In the genomic region with DNA sequence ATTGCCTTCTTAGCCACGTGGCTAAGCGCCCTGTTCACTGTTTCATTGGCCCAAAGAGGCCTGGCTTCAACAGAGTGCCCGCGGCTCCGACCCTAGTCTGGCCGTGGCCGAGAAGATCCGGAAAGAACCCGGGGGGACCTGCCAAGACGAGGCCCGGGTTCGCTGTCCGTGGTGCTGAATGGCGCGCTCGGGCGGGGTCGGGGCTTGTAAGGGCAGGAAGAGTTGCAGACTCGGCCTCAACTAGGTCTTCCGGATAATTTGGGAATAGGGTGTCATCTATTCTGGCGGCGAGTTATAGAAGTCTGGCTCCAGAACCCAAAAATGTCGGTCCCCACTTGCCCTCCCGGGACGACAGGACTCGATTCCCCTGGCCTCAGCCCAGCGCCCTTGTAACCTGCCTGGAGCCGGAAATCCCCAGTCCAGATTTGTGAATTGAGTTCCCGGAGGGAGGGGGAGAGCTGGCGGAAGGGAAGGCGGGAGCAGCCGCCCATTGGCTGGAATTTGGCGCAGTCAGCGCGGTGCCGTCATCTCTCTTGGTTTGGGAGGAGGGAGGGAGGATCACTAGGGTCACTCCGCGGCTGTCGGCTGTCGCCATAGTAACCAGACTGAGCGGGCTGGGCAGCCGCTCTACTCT, we compare ENCODE assay signal across 9 cellular contexts. TPM values are rescaled to one million over a fixed set of nuclear protein-coding genes. Genes with fewer than 3 reads are reported as not detected.
DNase-seq lines count a peak whose midpoint lies in the region; ATAC-seq and TF ChIP-seq lines count a peak whose summit lies in the region.
"Had no signal": no experiment of that assay in that cellular context is flagged by ENCODE, and none has a peak within 500 bp of the region (broad histone marks: within the 10 kb centered on the region; RNA-seq: fewer than 3 reads in every experiment).

No MANE protein-coding gene starts in this region.

- peaks cover 0 to 8% (median 1%) of the 10 kb centered on the region in 8 donors for H3K9me3 Mint-ChIP-seq in CD4-positive, alpha-beta memory T cell
- peaks cover 0 to 9% (median 2%) of the 10 kb centered on the region in 6 donors for H3K9me3 Mint-ChIP-seq in immature natural killer cell

- peaks cover 56% of the 10 kb centered on the region in 2 donors for H3K27me3 Mint-ChIP-seq in CD4-positive, alpha-beta memory T cell
- peaks cover 23 to 33% (median 30%) of the 10 kb centered on the region in 3 donors for H3K27me3 Mint-ChIP-seq in immature natural killer cell (ENCODE audit: low read depth in 3 of 3)

- CTCF ChIA-PET in CD4-positive, alpha-beta memory T cell (lab: Charles Lee; ENCODE audit: partially characterized antibody): no interaction called here

- no peaks in the 10 kb centered on the region for H3K36me3 Mint-ChIP-seq in CD4-positive, alpha-beta memory T cell
- no peaks in the 10 kb centered on the region for H3K36me3 Mint-ChIP-seq in immature natural killer cell

- no peak overlapping the region for H3K4me3 ChIP-seq in CD4-positive, alpha-beta memory T cell (ENCODE audit: low read length in 2 of 2)
- H3K4me3 ChIP-seq in body of pancreas: no peak overlapping the region

- H3K9me3 ChIP-seq in CD4-positive, alpha-beta memory T cell (ENCODE audit: control insufficient read depth in 1 of 2, low read length in 2 of 2): no peaks in the 10 kb centered on the region
- H3K9me3 ChIP-seq in body of pancreas: no peaks in the 10 kb centered on the region

- POLR2A ChIA-PET in CD4-positive, alpha-beta memory T cell (lab: Charles Lee; ENCODE audit: partially characterized antibody): no interaction called here

- H3K27ac ChIP-seq in CD4-positive, alpha-beta memory T cell (ENCODE audit: low read depth, low read length): no peak overlapping the region
- no peak overlapping the region for H3K27ac ChIP-seq in body of pancreas

- intact Hi-C loops in CD4-positive, alpha-beta memory T cell (cut with micrococcal nuclease): no loop called here
- intact Hi-C loops in body of pancreas (cut with DNase I): no loop called here

- in situ Hi-C loops in SK-MEL-5 (cut with HindIII; ENCODE audit: low pct_unique_long_range_greater_than_20kb, low sequenced_read_pairs): no loop called here

- H3K36me3 ChIP-seq in CD4-positive, alpha-beta memory T cell (ENCODE audit: insufficient read depth, low read length): no peaks in the 10 kb centered on the region
- no peaks in the 10 kb centered on the region for H3K36me3 ChIP-seq in body of pancreas (replicated peaks in 1 of 2; ENCODE audit: insufficient read depth in 1 of 2, low read depth in 2 of 2)

- 2 to 3% methylated on average over 24 to 42 of the region's 42 CpGs for WGBS in body of pancreas, 2 donors

- ATAC-seq in body of pancreas: peak; percentile 60
- no peak for ATAC-seq in GM21786 (IDR thresholded peaks at IDR 0.05; ENCODE audit: unreplicated experiment)
- no peak for ATAC-seq in HG02981 (IDR thresholded peaks at IDR 0.05; ENCODE audit: unreplicated experiment)

- peaks cover 47% of the 10 kb centered on the region for H3K27me3 ChIP-seq in CD4-positive, alpha-beta memory T cell (ENCODE audit: insufficient read depth, low read length)
- peaks cover 0 to 48% of the 10 kb centered on the region in 2 donors for H3K27me3 ChIP-seq in body of pancreas

- H3K27ac Mint-ChIP-seq in CD4-positive, alpha-beta memory T cell: peak overlapping the region in 1 of 7 donors; percentile 27
- no peak overlapping the region for H3K27ac Mint-ChIP-seq in immature natural killer cell

- H3K4me1 Mint-ChIP-seq in CD4-positive, alpha-beta memory T cell: peaks cover 8 to 31% (median 17%) of the 10 kb centered on the region in 4 donors
- H3K4me1 Mint-ChIP-seq in immature natural killer cell: peaks cover 5 to 19% of the 10 kb centered on the region in 2 donors

- peaks cover 27% of the 10 kb centered on the region for H3K4me1 ChIP-seq in CD4-positive, alpha-beta memory T cell (ENCODE audit: insufficient read depth, low read length)
- peaks cover 28% of the 10 kb centered on the region for H3K4me1 ChIP-seq in body of pancreas

- peak overlapping the region in 2 of 8 donors; percentile 30 to 52 for H3K4me3 Mint-ChIP-seq in CD4-positive, alpha-beta memory T cell
- H3K4me3 Mint-ChIP-seq in immature natural killer cell: peak overlapping the region in 1 of 5 donors; percentile 3

- TF ChIP-seq POLR2A in body of pancreas (IDR thresholded peaks at IDR 0.05): peak in 2 of 3 donors; percentile 15 to 39

- peak; percentile 46 to 59 (median 53) for DNase-seq in CD4-positive, alpha-beta memory T cell
- DNase-seq in LoVo (ENCODE audit: low spot score): peak; percentile 56
- DNase-seq in SK-MEL-5 (ENCODE audit: low read depth, low spot score): peak; percentile 72
- peak; percentile 64 to 75 (median 70) for DNase-seq in body of pancreas
- DNase-seq in immature natural killer cell: peak; percentile 20 to 37 (median 33)
- peak in 3 of 4 experiments; percentile 32 to 41 (median 36) for DNase-seq in stimulated activated CD4-positive, alpha-beta T cell treated with anti-CD3 and anti-CD28 coated beads, Interleukin-1b, Interleukin-23, amount 100 ng/mL, for 24 hours (ENCODE audit: low read depth in 4 of 4, low spot score in 1 of 4)

- no peak for TF ChIP-seq CTCF in body of pancreas (IDR thresholded peaks at IDR 0.05)

RNA-seq across cellular contexts. Expression of gene CDK5R2, which starts 3.5 kb away (rescaled TPM):
- total RNA-seq in CD4-positive, alpha-beta memory T cell: not detected
- polyA plus RNA-seq in CD4-positive, alpha-beta memory T cell: not detected
- 0.08 and 0.24 TPM in 2 replicates for total RNA-seq in SK-MEL-5 (2014; rRNA removed; shearing (Covaris generic))
- polyA plus RNA-seq in SK-MEL-5 (2015; cell fraction: cytosol; rRNA removed): 0.86 and 1.5 TPM in 2 replicates
- polyA plus RNA-seq in SK-MEL-5 (2015; cell fraction: nucleus; rRNA removed): 0.35 and 0.79 TPM in 2 replicates
- total RNA-seq in body of pancreas: under 1 TPM in 1 of 2 donors, not detected in 1; 0.78 TPM
- not detected for polyA plus RNA-seq in immature natural killer cell
- total RNA-seq: glomerular endothelial cell had no signal

RNA-seq across cellular contexts. Expression of gene FEV, which starts 22.0 kb away (rescaled TPM):
- total RNA-seq in CD4-positive, alpha-beta memory T cell: not detected
- not detected for polyA plus RNA-seq in CD4-positive, alpha-beta memory T cell
- total RNA-seq in SK-MEL-5 (2014; rRNA removed; shearing (Covaris generic)): not detected in 2 replicates
- polyA plus RNA-seq in SK-MEL-5 (2015; cell fraction: cytosol; rRNA removed): 0.26 TPM in 1 of 2 replicates, not detected in the other
- not detected in 2 replicates for polyA plus RNA-seq in SK-MEL-5 (2015; cell fraction: nucleus; rRNA removed)
- not detected for total RNA-seq in body of pancreas
- not detected for polyA plus RNA-seq in immature natural killer cell
- total RNA-seq: glomerular endothelial cell had no signal

RNA-seq across cellular contexts. Expression of gene CRYBA2, which starts 30.2 kb away (rescaled TPM):
- total RNA-seq in CD4-positive, alpha-beta memory T cell: not detected
- not detected for polyA plus RNA-seq in CD4-positive, alpha-beta memory T cell
- not detected in 2 replicates for total RNA-seq in SK-MEL-5 (2014; rRNA removed; shearing (Covaris generic))
- polyA plus RNA-seq in SK-MEL-5 (2015; cell fraction: cytosol; rRNA removed): not detected in 2 replicates
- polyA plus RNA-seq in SK-MEL-5 (2015; cell fraction: nucleus; rRNA removed): not detected in 2 replicates
- 10 to 100 TPM; 23.1 to 26.4 TPM for total RNA-seq in body of pancreas
- polyA plus RNA-seq in immature natural killer cell: not detected
- total RNA-seq: glomerular endothelial cell had no signal

Comparison
In these comparisons a context has a peak if more than half of its experiments do, and no peak if none do; other contexts are left out.
1. RNA of gene CRYBA2, which starts 30.2 kb away (total RNA-seq): 23.1 to 26.4 TPM in body of pancreas; not detected in CD4-positive, alpha-beta memory T cell and not detected in SK-MEL-5; every median in the first group is over 10 times any median in the second.
2. Peak in every context shown above with its lines, with median percentiles within 50 percentile points of each other: DNase-seq.